8 cellular contexts compared by ENCODE assay signal in the genomic region with DNA sequence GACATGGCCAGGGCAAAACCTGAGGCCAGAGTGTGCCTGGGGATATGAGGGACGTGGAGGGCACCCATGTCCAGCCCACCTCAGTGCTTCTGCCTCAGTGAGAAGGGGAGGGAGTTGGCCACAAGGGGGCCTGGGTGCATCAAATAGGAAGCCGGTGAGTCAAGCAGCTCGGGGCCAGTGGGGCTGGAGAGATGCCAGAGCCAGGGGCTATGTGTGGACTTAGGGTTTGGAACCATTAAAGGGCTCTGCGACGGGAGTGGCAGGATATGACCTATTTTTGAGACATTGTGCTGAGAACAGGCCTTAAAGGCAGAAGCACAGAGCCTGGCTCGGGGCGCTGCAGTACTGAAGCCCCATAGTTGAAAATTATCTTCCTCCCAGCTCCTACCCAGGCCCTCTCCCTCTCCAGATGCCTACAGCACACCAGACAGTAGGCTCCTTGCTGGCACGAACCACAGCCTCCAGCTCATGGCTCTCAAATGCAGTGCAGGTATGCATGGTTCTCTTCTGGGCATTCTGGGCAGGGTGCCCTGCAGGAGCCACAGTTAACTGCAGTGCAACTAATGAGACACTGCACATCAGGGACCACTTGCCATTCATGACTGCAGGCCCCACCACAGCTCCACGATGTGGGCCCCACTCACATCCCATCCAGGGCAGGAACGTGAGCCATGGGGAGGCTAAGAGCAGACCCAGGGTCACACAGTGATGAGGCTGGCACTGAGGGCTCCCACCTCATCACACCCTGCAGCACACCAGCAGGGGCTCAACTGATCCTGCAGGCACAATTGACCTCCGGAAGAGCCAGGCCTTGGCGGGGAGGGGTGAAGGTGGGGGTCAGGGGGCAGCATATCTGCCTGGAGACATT. TPM values are rescaled to one million over a fixed set of nuclear protein-coding genes. Genes with fewer than 3 reads are reported as not detected.
DNase-seq lines count a peak whose midpoint lies in the region; ATAC-seq and TF ChIP-seq lines count a peak whose summit lies in the region.

No MANE protein-coding gene starts in this region.

- peak overlapping the region; percentile 36 for H3K27ac Mint-ChIP-seq in activated naive CD4-positive, alpha-beta T cell treated with anti-CD3 and anti-CD28 coated beads for 36 hours

- peaks cover 16% of the 10 kb centered on the region for H3K4me1 ChIP-seq in foreskin keratinocyte

- H3K9me3 Mint-ChIP-seq in activated naive CD4-positive, alpha-beta T cell treated with anti-CD3 and anti-CD28 coated beads for 36 hours = no peaks in the 10 kb centered on the region

- peaks cover 22% of the 10 kb centered on the region for H3K36me3 Mint-ChIP-seq in activated naive CD4-positive, alpha-beta T cell treated with anti-CD3 and anti-CD28 coated beads for 36 hours (ENCODE audit: low read depth)

- no peaks in the 10 kb centered on the region for H3K27me3 ChIP-seq in foreskin keratinocyte

- TF ChIP-seq CTCF in AG09319 (IDR thresholded peaks at IDR 0.05; ENCODE audit: low read depth, low read length) (peak; percentile 92), GM13976 (IDR thresholded peaks at IDR 0.05; ENCODE audit: borderline replicate concordance, control extremely low read depth, extremely low read depth, insufficient read depth, missing control alignments) (peak; percentile 55), foreskin keratinocyte (conservative IDR thresholded peaks at IDR 0.05) (peak; percentile 83), omental fat pad (IDR thresholded peaks at IDR 0.05) (peak in 1 of 3 donors; percentile 33)

- H3K27me3 Mint-ChIP-seq in activated naive CD4-positive, alpha-beta T cell treated with anti-CD3 and anti-CD28 coated beads for 36 hours (ENCODE audit: low read depth) = no peaks in the 10 kb centered on the region

- ATAC-seq in foreskin keratinocyte (peak; percentile 64), omental fat pad (ENCODE audit: low FRiP score) (peak; percentile 77), HG02885 (IDR thresholded peaks at IDR 0.05; ENCODE audit: poor library complexity, unreplicated experiment) (no peak)

- intact Hi-C loops in activated naive CD4-positive, alpha-beta T cell treated with anti-CD3 and anti-CD28 coated beads for 36 hours (cut with micrococcal nuclease) = no loop called here

- H3K4me3 Mint-ChIP-seq in activated naive CD4-positive, alpha-beta T cell treated with anti-CD3 and anti-CD28 coated beads for 36 hours = no peak overlapping the region

- DNase-seq in AG09319 (ENCODE audit: extremely low read depth, low read depth) = peak; percentile 61
- peak; percentile 64 for DNase-seq in GM13976 (ENCODE audit: low spot score)
- peak; percentile 21 for DNase-seq in NCI-H748 treated with DMSO at 0.1 percent for 48 hours (lab: John Stamatoyannopoulos, UW)
- peak; percentile 51 for DNase-seq in activated naive CD4-positive, alpha-beta T cell treated with anti-CD3 and anti-CD28 coated beads for 36 hours
- peak; percentile 72 to 87 for DNase-seq in foreskin keratinocyte
- DNase-seq in omental fat pad (ENCODE audit: low spot score) = peak; percentile 90
- no peak for DNase-seq in DMS79 treated with DMSO at 0.1 percent for 48 hours (lab: John Stamatoyannopoulos, UW)

- H3K27ac ChIP-seq in foreskin keratinocyte = no peak overlapping the region

- H3K4me1 Mint-ChIP-seq in activated naive CD4-positive, alpha-beta T cell treated with anti-CD3 and anti-CD28 coated beads for 36 hours (ENCODE audit: low read depth) = peaks cover 5% of the 10 kb centered on the region

- in situ Hi-C loops in GM13976 (cut with MboI; ENCODE audit: low sequenced_read_pairs, unreplicated experiment) = no loop called here

- CTCF ChIA-PET in activated naive CD4-positive, alpha-beta T cell treated with anti-CD3 and anti-CD28 coated beads for 36 hours (lab: Charles Lee) = interaction anchor here (0.9 kb wide), 1 partner anchor 9 kb away, joined by 3 read pairs; no protein-coding TSS in a partner anchor

RNA-seq across cellular contexts. Expression of gene PGAM2, which starts 7.2 kb away (rescaled TPM):
- total RNA-seq in activated naive CD4-positive, alpha-beta T cell treated with anti-CD3 and anti-CD28 coated beads for 36 hours = under 1 TPM in 1 of 2 experiments, not detected in 1; 0.24 TPM
- total RNA-seq in foreskin keratinocyte (0.11 TPM in 1 of 2 replicates, not detected in the other), omental fat pad (not detected)
- polyA plus RNA-seq in foreskin keratinocyte = 0.08 TPM in 1 of 2 replicates, not detected in the other

RNA-seq across cellular contexts. Expression of gene POLM, which starts 9.7 kb away (rescaled TPM):
- total RNA-seq in activated naive CD4-positive, alpha-beta T cell treated with anti-CD3 and anti-CD28 coated beads for 36 hours = 10 to 100 TPM; 27.1 to 29.4 TPM
- total RNA-seq in foreskin keratinocyte (11.1 and 11.9 TPM in 2 replicates), omental fat pad (10 to 100 TPM; 10.0 to 43.5 (median 21.3) TPM)
- 9.6 and 9.8 TPM in 2 replicates for polyA plus RNA-seq in foreskin keratinocyte

RNA-seq across cellular contexts. Expression of gene DBNL, which starts 28.1 kb away (rescaled TPM):
- 10 to 100 TPM; 82.3 TPM for total RNA-seq in activated naive CD4-positive, alpha-beta T cell treated with anti-CD3 and anti-CD28 coated beads for 36 hours
- 140 and 145 TPM in 2 replicates for total RNA-seq in foreskin keratinocyte
- 143 and 150 TPM in 2 replicates for polyA plus RNA-seq in foreskin keratinocyte
- 100 to 1,000 TPM; 106 to 160 (median 127) TPM for total RNA-seq in omental fat pad

RNA-seq across cellular contexts. Expression of gene AEBP1, which starts 31.5 kb away (rescaled TPM):
- total RNA-seq in activated naive CD4-positive, alpha-beta T cell treated with anti-CD3 and anti-CD28 coated beads for 36 hours = 10 to 100 TPM; 10.1 to 10.8 TPM
- 7.3 and 11.6 TPM in 2 replicates for total RNA-seq in foreskin keratinocyte
- 7.9 and 15.5 TPM in 2 replicates for polyA plus RNA-seq in foreskin keratinocyte
- total RNA-seq in omental fat pad = 100 to 1,000 TPM in 3 of 4 donors, 10 to 100 TPM in 1; 64.9 to 209 (median 163) TPM

RNA-seq across cellular contexts. Expression of gene POLD2, which starts 50.8 kb away (rescaled TPM):
- 100 to 1,000 TPM; 261 to 270 TPM for total RNA-seq in activated naive CD4-positive, alpha-beta T cell treated with anti-CD3 and anti-CD28 coated beads for 36 hours
- 183 and 206 TPM in 2 replicates for total RNA-seq in foreskin keratinocyte
- polyA plus RNA-seq in foreskin keratinocyte = 235 and 262 TPM in 2 replicates
- total RNA-seq in omental fat pad = 10 to 100 TPM; 41.9 to 71.3 (median 44.2) TPM
